Comparison of ENCODE assay signal across 9 cellular contexts in the genomic region with DNA sequence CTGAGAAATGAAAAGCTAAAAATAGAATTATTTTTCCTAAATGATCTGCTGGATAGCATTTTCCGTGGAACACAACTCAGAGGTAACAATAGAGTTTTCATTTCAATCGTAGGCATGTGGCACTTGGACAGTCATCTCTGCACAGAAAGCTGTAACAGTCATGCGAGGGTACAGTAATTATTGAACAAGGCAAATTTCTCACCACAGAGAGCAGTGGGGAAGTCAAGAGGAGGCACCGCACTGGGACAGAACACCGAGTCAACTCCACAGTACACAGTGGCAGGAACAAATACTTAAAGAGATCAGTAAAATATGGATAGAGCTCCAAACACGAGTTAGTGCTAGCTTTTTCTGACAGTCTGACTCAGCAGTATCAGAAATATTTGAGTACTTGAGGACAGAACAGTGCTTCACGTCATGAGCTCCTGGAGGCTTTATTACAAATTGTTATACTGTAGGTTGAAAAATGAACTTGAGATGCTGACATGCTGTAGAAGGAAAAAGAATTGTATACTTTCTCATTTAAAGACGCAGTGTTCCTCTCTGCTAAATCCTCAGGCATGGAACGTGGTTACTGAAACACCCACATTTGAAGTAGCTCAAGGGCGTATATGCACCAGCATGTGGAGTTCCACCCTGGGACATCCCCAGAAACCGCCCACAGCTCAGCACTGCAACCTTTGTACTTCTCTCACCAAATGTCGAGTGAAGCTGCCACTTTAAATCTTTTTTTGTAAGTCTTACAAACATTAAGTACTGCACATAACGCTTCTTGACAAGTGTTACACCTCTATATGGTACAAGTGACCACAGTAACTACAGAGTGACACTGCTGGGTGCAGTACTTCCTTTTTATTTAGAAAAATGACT. TPM values are rescaled to one million over a fixed set of nuclear protein-coding genes. Genes with fewer than 3 reads are reported as not detected.
A peak's percentile ranks its signal among the peaks of the same experiment; 100 is the strongest.
DNase-seq lines count a peak whose midpoint lies in the region; ATAC-seq, FAIRE-seq and TF ChIP-seq lines count a peak whose summit lies in the region.
"Had no signal": no experiment of that assay in that cellular context is flagged by ENCODE, and none has a peak within 500 bp of the region (broad histone marks: within the 10 kb centered on the region; RNA-seq: fewer than 3 reads in every experiment).

No MANE protein-coding gene starts in this region.

- H3K9ac ChIP-seq in HCT116 (ENCODE audit: low read length) (no peak overlapping the region), endothelial cell of umbilical vein (replicated peaks; ENCODE audit: extremely low read depth, insufficient read depth, low read length) (no peak overlapping the region)

- RAD21 ChIA-PET in HCT116 (lab: Charles Lee; ENCODE audit: low non-redundant PET in 1 of 2, low total read pairs in 2 of 2, uncharacterized antibody in 2 of 2, unreplicated experiment in 2 of 2): no interaction called here

- ATAC-seq in HCT116 (no peak), HG02852 (IDR thresholded peaks at IDR 0.05; ENCODE audit: unreplicated experiment) (no peak)

- TF ChIP-seq CTCF in HCT116 (IDR thresholded peaks at IDR 0.05 in 2 of 3, conservative IDR thresholded peaks at IDR 0.05 in 1 of 3; ENCODE audit: borderline replicate concordance in 1 of 3, insufficient read depth in 1 of 3, low read depth in 2 of 3, low read length in 2 of 3): no peak
- no peak for TF ChIP-seq CTCF in endothelial cell of umbilical vein (IDR thresholded peaks at IDR 0.05; ENCODE audit: extremely low read depth in 1 of 2, insufficient read depth in 1 of 2, low read depth in 1 of 2, low read length in 2 of 2)
- TF ChIP-seq CTCF in thyroid gland (IDR thresholded peaks at IDR 0.05): no peak

- peaks cover 71% of the 10 kb centered on the region for H3K36me3 Mint-ChIP-seq in activated CD4-positive, alpha-beta T cell treated with anti-CD3 and anti-CD28 coated beads, Interleukin-2, amount 10 ng/mL, durations not matched to agents 24 days and 14 days (ENCODE audit: low read depth)

- POLR2A ChIA-PET in HCT116 (lab: Charles Lee) (no interaction called here), endothelial cell of umbilical vein (lab: Charles Lee) (interaction anchor here (1.3 kb wide), 1 partner anchor 27 kb away, joined by 4 read pairs; a partner anchor contains a TSS)

- CTCF ChIA-PET in HCT116 (lab: Charles Lee): interaction anchor here (0.8 kb wide), 1 partner anchor 175 kb away, joined by 3 read pairs; no protein-coding TSS in a partner anchor
- CTCF ChIA-PET in endothelial cell of umbilical vein (lab: Charles Lee): interaction anchor here (1.1 kb wide), 1 partner anchor 154 kb away, joined by 3 read pairs; no protein-coding TSS in a partner anchor

- H3K4me1 Mint-ChIP-seq in activated CD4-positive, alpha-beta T cell treated with anti-CD3 and anti-CD28 coated beads, Interleukin-2, amount 10 ng/mL, durations not matched to agents 24 days and 14 days: peaks cover 65% of the 10 kb centered on the region

- H3K4me3 ChIP-seq in HCT116 (replicated peaks in 1 of 2; ENCODE audit: low read depth in 1 of 2, low read length in 2 of 2): no peak overlapping the region
- H3K4me3 ChIP-seq in endothelial cell of umbilical vein (replicated peaks in 1 of 3; ENCODE audit: insufficient read depth in 1 of 3, low read depth in 1 of 3, low read length in 3 of 3): no peak overlapping the region
- no peak overlapping the region for H3K4me3 ChIP-seq in thyroid gland (replicated peaks in 1 of 3)

- H3K4me1 ChIP-seq in HCT116 (ENCODE audit: control insufficient read depth in 1 of 2, insufficient read depth in 2 of 2, low read length in 2 of 2) (no peaks in the 10 kb centered on the region), endothelial cell of umbilical vein (ENCODE audit: control insufficient read depth, extremely low read depth, insufficient read depth, low read length) (peaks cover 9% of the 10 kb centered on the region), thyroid gland (no peaks in the 10 kb centered on the region)

- H3K36me3 ChIP-seq in HCT116 (ENCODE audit: control insufficient read depth in 1 of 2, insufficient read depth in 2 of 2, low read length in 2 of 2) (peaks cover 32 to 42% of the 10 kb centered on the region in 2 experiments; a peak in 3 of 4 replicates), endothelial cell of umbilical vein (ENCODE audit: control insufficient read depth in 2 of 2, extremely low read depth in 1 of 2, insufficient read depth in 2 of 2, low read length in 2 of 2) (peaks cover 21 to 43% of the 10 kb centered on the region in 2 experiments), thyroid gland (peaks cover 59 to 69% of the 10 kb centered on the region in 2 donors)

- dilution Hi-C loops in endothelial cell of umbilical vein (cut with MboI; ENCODE audit: extremely low pct_ligation_motif_present, low sequenced_read_pairs): no loop called here

- H3K4me3 Mint-ChIP-seq in activated CD4-positive, alpha-beta T cell treated with anti-CD3 and anti-CD28 coated beads, Interleukin-2, amount 10 ng/mL, durations not matched to agents 24 days and 14 days: peak overlapping the region; percentile 21

- no peaks in the 10 kb centered on the region for H3K9me2 ChIP-seq in HCT116 (ENCODE audit: insufficient read depth)

- H3K9me3 Mint-ChIP-seq in activated CD4-positive, alpha-beta T cell treated with anti-CD3 and anti-CD28 coated beads, Interleukin-2, amount 10 ng/mL, durations not matched to agents 24 days and 14 days: no peaks in the 10 kb centered on the region

- no peak for TF ChIP-seq RAD21 in HCT116 (IDR thresholded peaks at IDR 0.05; ENCODE audit: low read depth)

- BruUV-seq in HCT116 (replicated peaks; lab: Mats Ljungman, UMichigan): TSS peak; percentile 10
- TSS peak; percentile 10 for BruUV-seq in endothelial cell of umbilical vein (replicated peaks; lab: Mats Ljungman, UMichigan)

- H4K20me1 ChIP-seq in HCT116 (ENCODE audit: insufficient read depth): no peaks in the 10 kb centered on the region
- no peaks in the 10 kb centered on the region for H4K20me1 ChIP-seq in endothelial cell of umbilical vein (replicated peaks; ENCODE audit: control insufficient read depth, extremely low read depth, insufficient read depth, low read length)

- FAIRE-seq in endothelial cell of umbilical vein (lab: Jason Lieb, UNC): no peak

- DNase-seq in HCT116 (ENCODE audit: low read depth, low spot score) (no peak), endothelial cell of umbilical vein (ENCODE audit: low read depth, low spot score) (no peak), thyroid gland (no peak), T1000 (lab: John Stamatoyannopoulos, UW) (no peak)
- peak; percentile 78 for DNase-seq in activated CD4-positive, alpha-beta T cell treated with anti-CD3 and anti-CD28 coated beads, Interleukin-2, amount 10 ng/mL, durations not matched to agents 24 days and 14 days
- DNase-seq in stimulated activated CD8-positive, alpha-beta memory T cell treated with anti-CD3 and anti-CD28 coated beads, Interleukin-7, amount 100 ng/mL, for 4 hours (ENCODE audit: low read depth in 2 of 2): peak; percentile 39 to 57
- DNase-seq: effector CD4-positive, alpha-beta T cell; NCI-H2107 had no signal

- no peak overlapping the region for H3K4me2 ChIP-seq in HCT116 (ENCODE audit: low read length)
- H3K4me2 ChIP-seq in endothelial cell of umbilical vein (ENCODE audit: insufficient read depth, low read length): no peak overlapping the region

- peak overlapping the region; percentile 73 for H3K27ac Mint-ChIP-seq in activated CD4-positive, alpha-beta T cell treated with anti-CD3 and anti-CD28 coated beads, Interleukin-2, amount 10 ng/mL, durations not matched to agents 24 days and 14 days

- H3K27me3 Mint-ChIP-seq in activated CD4-positive, alpha-beta T cell treated with anti-CD3 and anti-CD28 coated beads, Interleukin-2, amount 10 ng/mL, durations not matched to agents 24 days and 14 days: no peaks in the 10 kb centered on the region

- H3K9me1 ChIP-seq in endothelial cell of umbilical vein (replicated peaks; ENCODE audit: control insufficient read depth, extremely low read depth, insufficient read depth, low read length): no peaks in the 10 kb centered on the region

- 85 to 87% methylated on average over 13 of the region's 13 CpGs for WGBS in thyroid gland, 2 donors

- H3K79me2 ChIP-seq in HCT116 (ENCODE audit: insufficient read depth, low read length) (no peaks in the 10 kb centered on the region), endothelial cell of umbilical vein (ENCODE audit: control insufficient read depth, insufficient read depth, low read length) (no peaks in the 10 kb centered on the region)

- no peak overlapping the region for H3K27ac ChIP-seq in HCT116 (ENCODE audit: low read depth, low read length)
- H3K27ac ChIP-seq in endothelial cell of umbilical vein (ENCODE audit: insufficient read depth, low read depth, low read length): no peak overlapping the region
- H3K27ac ChIP-seq in thyroid gland: no peak overlapping the region

- H3K9me3 ChIP-seq in HCT116 (ENCODE audit: control insufficient read depth in 1 of 2, insufficient read depth in 1 of 2, low read depth in 1 of 2, low read length in 2 of 2) (no peaks in the 10 kb centered on the region), endothelial cell of umbilical vein (replicated peaks; ENCODE audit: control insufficient read depth, insufficient read depth, low read length) (no peaks in the 10 kb centered on the region), thyroid gland (no peaks in the 10 kb centered on the region)

- H2AFZ ChIP-seq in HCT116 (ENCODE audit: low read depth, low read length, poor library complexity, severe bottlenecking) (no peak overlapping the region), endothelial cell of umbilical vein (ENCODE audit: low read depth, low read length) (no peak overlapping the region)

- no peak for TF ChIP-seq POLR2A in HCT116 (IDR thresholded peaks at IDR 0.05; ENCODE audit: borderline replicate concordance, extremely low read depth, insufficient read depth, insufficient read length)
- no peak for TF ChIP-seq POLR2A in endothelial cell of umbilical vein (IDR thresholded peaks at IDR 0.05; ENCODE audit: low read depth, low read length)
- no peak for TF ChIP-seq POLR2A in thyroid gland (IDR thresholded peaks at IDR 0.05)

- intact Hi-C loops in HCT116 (cut with micrococcal nuclease): no loop called here
- intact Hi-C loops in activated CD4-positive, alpha-beta T cell treated with anti-CD3 and anti-CD28 coated beads, Interleukin-2, amount 10 ng/mL, durations not matched to agents 24 days and 14 days (cut with micrococcal nuclease): loop anchor here (1.0 to 2.0 kb wide), 4 partner anchors 28 to 106 kb away; a partner anchor contains a TSS
- intact Hi-C loops in endothelial cell of umbilical vein (cut with micrococcal nuclease): no loop called here
- intact Hi-C loops in thyroid gland (cut with DNase I): no loop called here

- no peaks in the 10 kb centered on the region for H3K27me3 ChIP-seq in HCT116 (ENCODE audit: insufficient read depth, low read length)
- H3K27me3 ChIP-seq in endothelial cell of umbilical vein (ENCODE audit: control insufficient read depth in 2 of 2, insufficient read depth in 2 of 2, low read length in 2 of 2): no peaks in the 10 kb centered on the region
- H3K27me3 ChIP-seq in thyroid gland: no peaks in the 10 kb centered on the region

RNA-seq across cellular contexts. Expression of a gene that starts 27.4 kb away (rescaled TPM):
- total RNA-seq in HCT116 (2021; ENCODE audit: unreplicated experiment) (3.1 TPM), endothelial cell of umbilical vein (6.2 and 6.5 TPM in 2 replicates), thyroid gland (1 to 10 TPM; 4.1 to 6.7 (median 5.4) TPM)
- polyA plus RNA-seq in HCT116 (2012): 2.0 and 2.9 TPM in 2 replicates
- total RNA-seq in activated CD4-positive, alpha-beta T cell treated with anti-CD3 and anti-CD28 coated beads, Interleukin-2, amount 10 ng/mL, durations not matched to agents 24 days and 14 days: 0.61 and 1.3 TPM in 2 replicates
- polyA plus RNA-seq in endothelial cell of umbilical vein: 3.1 and 3.7 TPM in 2 replicates
- polyA plus RNA-seq in endothelial cell of umbilical vein (2011; cell fraction: cytosol; rRNA removed): 3.5 and 3.9 TPM in 2 replicates
- polyA plus RNA-seq in endothelial cell of umbilical vein (2011; cell fraction: nucleus; rRNA removed): 8.5 TPM in 2 replicates
- 2.9 and 3.3 TPM in 2 replicates for polyA plus RNA-seq in endothelial cell of umbilical vein (2012)
- 3.8 and 11.9 TPM in 2 replicates for polyA minus RNA-seq in endothelial cell of umbilical vein
- polyA minus RNA-seq in endothelial cell of umbilical vein (2011; cell fraction: cytosol; rRNA and poly(A)+ RNA removed): not detected
- polyA minus RNA-seq in endothelial cell of umbilical vein (2011; cell fraction: nucleus; rRNA and poly(A)+ RNA removed): 2.9 and 3.0 TPM in 2 replicates

Comparison
In these comparisons a context has a peak if more than half of its experiments do, and no peak if none do; other contexts are left out.
1. DNase-seq: peak in activated CD4-positive, alpha-beta T cell treated with anti-CD3 and anti-CD28 coated beads, Interleukin-2, amount 10 ng/mL, durations not matched to agents 24 days and 14 days (single experiment) and stimulated activated CD8-positive, alpha-beta memory T cell treated with anti-CD3 and anti-CD28 coated beads, Interleukin-7, amount 100 ng/mL, for 4 hours (2 of 2); none in HCT116 (single experiment), endothelial cell of umbilical vein (single experiment), thyroid gland (0 of 2) and T1000 (single experiment).